In genomic region chr12:126704609-126705008, GRCh38 we compare ENCODE assay signal across 23 cellular contexts.
DNase-seq lines count a peak whose midpoint lies in the region; ATAC-seq, FAIRE-seq and TF ChIP-seq lines count a peak whose summit lies in the region.
"Had no signal": no experiment of that assay in that cellular context is flagged by ENCODE, and none has a peak within 500 bp of the region (broad histone marks: within the 10 kb centered on the region; RNA-seq: fewer than 3 reads in every experiment).

No MANE protein-coding gene starts in this region.

- 0% methylated on average over 4 of the region's 4 CpGs for whole genome bisulfite sequencing in K562 (ENCODE audit: insufficient coverage, low coverage, missing lambda C conversion rate)

- no peak for TF ChIP-seq EP300 in K562 (IDR thresholded peaks at IDR 0.05; ENCODE audit: low read length)

- no peak for TF ChIP-seq RAD21 in K562 (CRISPR knock-in tag; conservative IDR thresholded peaks at IDR 0.05 in 1 of 2, IDR thresholded peaks at IDR 0.05 in 1 of 2)

- no peak overlapping the region for H3K9ac ChIP-seq in K562 (ENCODE audit: insufficient read depth in 1 of 2, low read depth in 2 of 2, low read length in 2 of 2)
- H3K9ac ChIP-seq: BLaER1 treated with 17β-estradiol and CSF1 and Interleukin-3, amounts not matched to agents 10 nM and 100 nM had no signal

- no peaks in the 10 kb centered on the region for H4K20me1 ChIP-seq in K562 (replicated peaks; ENCODE audit: control insufficient read depth, insufficient read depth, low read length)
- H4K20me1 ChIP-seq: BLaER1 treated with 17β-estradiol and CSF1 and Interleukin-3, amounts not matched to agents 10 nM and 100 nM had no signal

- no TSS peak for BruUV-seq in K562 (replicated peaks; lab: Mats Ljungman, UMichigan)

- no peaks in the 10 kb centered on the region for H3K4me1 ChIP-seq in K562 (replicated peaks in 1 of 2; ENCODE audit: control insufficient read depth in 2 of 2, insufficient read depth in 2 of 2, low read length in 2 of 2)
- H3K4me1 ChIP-seq: adrenal gland; BLaER1 treated with 17β-estradiol and CSF1 and Interleukin-3, amounts not matched to agents 10 nM and 100 nM; upper lobe of right lung had no signal

- ATAC-seq in K562 = no peak
- no peak for ATAC-seq in GM21447 (IDR thresholded peaks at IDR 0.05; ENCODE audit: unreplicated experiment)
- ATAC-seq: left ventricle myocardium superior, upper lobe of right lung had no signal

- DNase-seq in DMS 273 (lab: John Stamatoyannopoulos, UW; ENCODE audit: unreplicated experiment) (peak; percentile 1), DMS 273 treated with DMSO at 0.1 percent for 48 hours (lab: John Stamatoyannopoulos, UW) (no peak), NAMALWA (ENCODE audit: low spot score) (peak; percentile 18), K562 (ENCODE audit: extremely low read depth in 1 of 4, low spot score in 3 of 4) (no peak), retinal pigment epithelial cell (ENCODE audit: low read depth) (no peak), NCI-H2081 treated with DMSO at 0.1 percent for 48 hours (lab: John Stamatoyannopoulos, UW) (no peak), LoVo (ENCODE audit: low spot score) (no peak)
- DNase-seq: 8988T; activated CD4-positive, alpha-beta T cell treated with anti-CD3 and anti-CD28 coated beads, Interleukin-2, amount 50 U/mL, for 4 hours; activated T-cell treated with anti-CD3 and anti-CD28 coated beads for 4 hours; adrenal gland; GDM1; GOT3; immature natural killer cell; left ventricle myocardium superior; NCI-H510A; SHP77 treated with DMSO at 0.1 percent for 48 hours; stimulated activated CD4-positive, alpha-beta T cell treated with anti-CD3 and anti-CD28 coated beads, Interleukin-12 subunit alpha, Interleukin-12 subunit beta, amount 100 ng/mL, for 4 hours; T-helper 2 cell; upper lobe of right lung had no signal

- TF ChIP-seq POLR2A in K562 (conservative IDR thresholded peaks at IDR 0.05) = no peak

- no peaks in the 10 kb centered on the region for H3K36me3 ChIP-seq in K562 (ENCODE audit: control insufficient read depth, insufficient read depth, low read length)
- H3K36me3 ChIP-seq: adrenal gland; BLaER1 treated with 17β-estradiol and CSF1 and Interleukin-3, amounts not matched to agents 10 nM and 100 nM; neutrophil; upper lobe of right lung had no signal

- intact Hi-C loops in K562 (cut with micrococcal nuclease) = no loop called here

- CTCF ChIA-PET in K562 (lab: Yijun Ruan, JAX; ENCODE audit: low intra/inter-chr PET ratio) = interaction anchor here (0.6 kb wide), 1 partner anchor 35 kb away, joined by 3 read pairs; no protein-coding TSS in a partner anchor

- H3K4me2 ChIP-seq in K562 (ENCODE audit: insufficient read depth, low read length) = no peak overlapping the region
- H3K4me2 ChIP-seq: BLaER1 treated with 17β-estradiol and CSF1 and Interleukin-3, amounts not matched to agents 10 nM and 100 nM had no signal

- H3K27ac ChIP-seq in K562 (ENCODE audit: extremely low read depth, low read depth, low read length) = no peak overlapping the region
- H3K27ac ChIP-seq: adrenal gland; BLaER1 treated with 17β-estradiol and CSF1 and Interleukin-3, amounts not matched to agents 10 nM and 100 nM; neutrophil; upper lobe of right lung had no signal

- TF ChIP-seq CTCF in K562 (IDR thresholded peaks at IDR 0.05 in 2 of 3, conservative IDR thresholded peaks at IDR 0.05 in 1 of 3; ENCODE audit: insufficient read depth in 2 of 3, low read depth in 1 of 3, low read length in 3 of 3) = peak; percentile 8 to 27 (median 12); a peak in 2 of 6 replicates
- TF ChIP-seq CTCF in retinal pigment epithelial cell (conservative IDR thresholded peaks at IDR 0.05; ENCODE audit: low read depth, low read length) = peak; percentile 39

- FAIRE-seq in K562 (lab: Jason Lieb, UNC) = no peak

- H3K9me3 ChIP-seq in K562 (replicated peaks; ENCODE audit: control insufficient read depth, insufficient read depth, low read depth, low read length) = no peaks in the 10 kb centered on the region
- H3K9me3 ChIP-seq: adrenal gland; BLaER1 treated with 17β-estradiol and CSF1 and Interleukin-3, amounts not matched to agents 10 nM and 100 nM; neutrophil; upper lobe of right lung had no signal

- no peaks in the 10 kb centered on the region for H3K9me1 ChIP-seq in K562 (ENCODE audit: control insufficient read depth, insufficient read depth, low read length)

- in situ Hi-C loops in K562 (cut with MboI) = no loop called here

- H2AFZ ChIP-seq in K562 (ENCODE audit: low read depth, low read length) = no peak overlapping the region

- no peaks in the 10 kb centered on the region for H3K27me3 ChIP-seq in K562 (ENCODE audit: control insufficient read depth in 2 of 2, insufficient read depth in 2 of 2, low read length in 2 of 2)
- H3K27me3 ChIP-seq: adrenal gland; BLaER1 treated with 17β-estradiol and CSF1 and Interleukin-3, amounts not matched to agents 10 nM and 100 nM; neutrophil; upper lobe of right lung had no signal

- POLR2A ChIA-PET in K562 (lab: Yijun Ruan, JAX) = no interaction called here

- H3K79me2 ChIP-seq in K562 (ENCODE audit: control insufficient read depth, insufficient read depth, low read length) = no peaks in the 10 kb centered on the region

- H3K4me3 ChIP-seq in K562 (no peak overlapping the region), retinal pigment epithelial cell (ENCODE audit: low read length) (no peak overlapping the region)
- H3K4me3 ChIP-seq: adrenal gland; BLaER1 treated with 17β-estradiol and CSF1 and Interleukin-3, amounts not matched to agents 10 nM and 100 nM; upper lobe of right lung had no signal

TF ChIP-seq in K562, 482 proteins besides CTCF, POLR2A, EP300 and RAD21:
- TF ChIP-seq MAZ (CRISPR knock-in tag; conservative IDR thresholded peaks at IDR 0.05 in 1 of 2, IDR thresholded peaks at IDR 0.05 in 1 of 2) = no peak

Comparison
In these comparisons a context has a peak if more than half of its experiments do, and no peak if none do; other contexts are left out.
1. DNase-seq: peak in DMS 273 (single experiment) and NAMALWA (single experiment); none in DMS 273 treated with DMSO at 0.1 percent for 48 hours (single experiment), K562 (0 of 4), retinal pigment epithelial cell (single experiment), NCI-H2081 treated with DMSO at 0.1 percent for 48 hours (single experiment) and LoVo (single experiment).